In genomic region chr4:72592076-72592475, GRCh38 we compare ENCODE assay signal across 27 cellular contexts. TPM values are rescaled to one million over a fixed set of nuclear protein-coding genes. Genes with fewer than 3 reads are reported as not detected.
"Had no signal": no experiment of that assay in that cellular context is flagged by ENCODE, and none has a peak within 500 bp of the region (broad histone marks: within the 10 kb centered on the region; RNA-seq: fewer than 3 reads in every experiment).

No MANE protein-coding gene starts in this region.

- H3K36me3 Mint-ChIP-seq: activated naive CD8-positive, alpha-beta T cell had no signal

- ATAC-seq: activated T-helper 17 cell treated with anti-CD3 and anti-CD28 coated beads, Interleukin-2, amount 50 U/mL, for 72 hours; T-helper 17 cell had no signal

- H3K9me3 ChIP-seq: Peyer's patch, SJCRH30 had no signal

- H3K36me3 ChIP-seq: Peyer's patch, SJCRH30 had no signal

- H3K9me3 Mint-ChIP-seq: activated CD4-positive, alpha-beta memory T cell treated with anti-CD3 and anti-CD28 coated beads, Interleukin-2, amount 10 ng/mL, durations not matched to agents 7 days and 5 days had no signal

- H3K27ac ChIP-seq: Peyer's patch, RWPE1, SJCRH30, VCaP had no signal

- H3K4me1 ChIP-seq: Peyer's patch, SJCRH30 had no signal

- DNase-seq: activated CD4-positive, alpha-beta memory T cell treated with anti-CD3 and anti-CD28 coated beads, Interleukin-2, amount 10 ng/mL, durations not matched to agents 7 days and 5 days; activated CD4-positive, alpha-beta T cell treated with anti-CD3 and anti-CD28 coated beads, Interleukin-2, amount 10 ng/mL, durations not matched to agents 7 days and 5 days; activated CD4-positive, CD25-positive, alpha-beta regulatory T cell; activated gamma-delta T cell; activated naive CD4-positive, alpha-beta T cell treated with anti-CD3 and anti-CD28 coated beads for 36 hours; activated T-cell treated with anti-CD3 and anti-CD28 coated beads for 4 hours; activated T-cell treated with anti-CD3 and anti-CD28 coated beads, Interleukin-2, amount 50 U/mL, for 48 hours; amygdala; IMR-90; KG1; NCI-H1048; NCI-H2029; NCI-H2107; NCI-H2171 treated with DMSO at 0.1 percent for 48 hours; NCI-H226; NCI-H510A; NCI-H526 treated with DMSO at 0.1 percent for 48 hours; NCI-H82; Peyer's patch; Right ventricle myocardium superior; SJCRH30; T-helper 17 cell; T-helper 9 cell had no signal

- H3K27me3 Mint-ChIP-seq: activated CD4-positive, alpha-beta memory T cell treated with anti-CD3 and anti-CD28 coated beads, Interleukin-2, amount 10 ng/mL, durations not matched to agents 7 days and 5 days; activated CD4-positive, alpha-beta T cell treated with anti-CD3 and anti-CD28 coated beads, Interleukin-2, amount 10 ng/mL, durations not matched to agents 7 days and 5 days; activated naive CD8-positive, alpha-beta T cell; T-helper 17 cell had no signal

- H3K27ac Mint-ChIP-seq: activated CD4-positive, alpha-beta memory T cell treated with anti-CD3 and anti-CD28 coated beads, Interleukin-2, amount 10 ng/mL, durations not matched to agents 7 days and 5 days; activated CD4-positive, alpha-beta T cell treated with anti-CD3 and anti-CD28 coated beads, Interleukin-2, amount 10 ng/mL, durations not matched to agents 7 days and 5 days; activated naive CD4-positive, alpha-beta T cell treated with anti-CD3 and anti-CD28 coated beads for 36 hours; activated naive CD8-positive, alpha-beta T cell; activated T-helper 17 cell treated with anti-CD3 and anti-CD28 coated beads, Interleukin-2, amount 50 U/mL, for 72 hours; T-helper 17 cell had no signal

- H3K27me3 ChIP-seq: Peyer's patch, SJCRH30 had no signal

- H3K4me3 ChIP-seq: Peyer's patch, SJCRH30 had no signal

- H3K4me3 Mint-ChIP-seq: activated CD4-positive, alpha-beta memory T cell treated with anti-CD3 and anti-CD28 coated beads, Interleukin-2, amount 10 ng/mL, durations not matched to agents 7 days and 5 days; activated CD4-positive, alpha-beta T cell treated with anti-CD3 and anti-CD28 coated beads, Interleukin-2, amount 10 ng/mL, durations not matched to agents 7 days and 5 days; activated naive CD4-positive, alpha-beta T cell treated with anti-CD3 and anti-CD28 coated beads for 36 hours; activated naive CD8-positive, alpha-beta T cell; activated T-helper 17 cell treated with anti-CD3 and anti-CD28 coated beads, Interleukin-2, amount 50 U/mL, for 72 hours; T-helper 17 cell had no signal

- H3K4me1 Mint-ChIP-seq: activated CD4-positive, alpha-beta memory T cell treated with anti-CD3 and anti-CD28 coated beads, Interleukin-2, amount 10 ng/mL, durations not matched to agents 7 days and 5 days; activated CD4-positive, alpha-beta T cell treated with anti-CD3 and anti-CD28 coated beads, Interleukin-2, amount 10 ng/mL, durations not matched to agents 7 days and 5 days; activated T-helper 17 cell treated with anti-CD3 and anti-CD28 coated beads, Interleukin-2, amount 50 U/mL, for 72 hours; T-helper 17 cell had no signal

RNA-seq across cellular contexts. Expression of gene ADAMTS3, which starts 23.1 kb away (rescaled TPM):
- total RNA-seq: activated CD4-positive, alpha-beta memory T cell treated with anti-CD3 and anti-CD28 coated beads, Interleukin-2, amount 10 ng/mL, durations not matched to agents 7 days and 5 days; activated CD4-positive, alpha-beta T cell treated with anti-CD3 and anti-CD28 coated beads, Interleukin-2, amount 10 ng/mL, durations not matched to agents 7 days and 5 days; activated naive CD4-positive, alpha-beta T cell treated with anti-CD3 and anti-CD28 coated beads for 36 hours; activated T-helper 17 cell treated with anti-CD3 and anti-CD28 coated beads, Interleukin-2, amount 50 U/mL, for 72 hours; T-helper 17 cell had no signal
